In the genomic region with DNA sequence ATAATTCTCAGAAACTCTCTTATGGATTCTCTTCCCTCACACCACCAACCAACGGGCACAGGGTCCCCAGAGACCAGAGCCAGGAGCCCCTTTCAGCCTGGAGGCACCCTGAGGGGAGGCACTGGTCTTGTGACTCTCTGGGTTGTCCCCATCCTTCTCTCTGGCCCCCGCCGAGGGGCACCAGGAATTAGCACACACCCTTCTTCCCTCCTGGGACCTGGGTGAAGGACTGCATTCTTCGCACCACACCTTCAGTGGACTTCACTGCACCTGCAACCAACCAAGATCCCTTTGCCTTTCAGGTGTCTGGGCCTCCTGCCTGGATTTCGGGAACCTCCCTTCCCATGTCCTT, we compare ENCODE assay signal across 2 cellular contexts.
TF ChIP-seq lines count a peak whose summit lies in the region.

No MANE protein-coding gene starts in this region.

TF ChIP-seq in SK-N-SH, 30 proteins besides CTCF, POLR2A, EP300 and RAD21 (continued from another document):
- no peak for TF ChIP-seq PBX3 (IDR thresholded peaks at IDR 0.05)
- no peak for TF ChIP-seq EZH2phosphoT487 (IDR thresholded peaks at IDR 0.05; ENCODE audit: borderline replicate concordance, low read depth)
TF ChIP-seq in SK-N-SH: peak in this region for 0.

TF ChIP-seq in SK-N-SH treated with all-trans-retinoic acid at 6 μM for 48 hours, 23 proteins besides CTCF, POLR2A, EP300 and RAD21 (continued from another document):
- TF ChIP-seq POU6F1 (CRISPR knock-in tag; IDR thresholded peaks at IDR 0.05; ENCODE audit: borderline replicate concordance, low read depth) (no peak), ESRRG (CRISPR knock-in tag; IDR thresholded peaks at IDR 0.05) (no peak)
